Comparison of ENCODE assay signal across 20 cellular contexts in genomic region chr1:14687147-14687546, GRCh38.
A peak's percentile ranks its signal among the peaks of the same experiment; 100 is the strongest.
DNase-seq lines count a peak whose midpoint lies in the region; ATAC-seq and TF ChIP-seq lines count a peak whose summit lies in the region.
"Had no signal": no experiment of that assay in that cellular context is flagged by ENCODE, and none has a peak within 500 bp of the region (broad histone marks: within the 10 kb centered on the region; RNA-seq: fewer than 3 reads in every experiment).

No MANE protein-coding gene starts in this region.

- H2AFZ ChIP-seq in neural progenitor cell (replicated peaks): no peak overlapping the region

- H3K4me3 Mint-ChIP-seq in activated naive CD4-positive, alpha-beta T cell treated with anti-CD3 and anti-CD28 coated beads, Interleukin-2, amount 50 U/mL, for 24 hours: no peak overlapping the region
- H3K4me3 Mint-ChIP-seq in activated naive CD4-positive, alpha-beta T cell treated with anti-CD3 and anti-CD28 coated beads for 36 hours: no peak overlapping the region
- no peak overlapping the region for H3K4me3 Mint-ChIP-seq in endodermal cell
- no peak overlapping the region for H3K4me3 Mint-ChIP-seq in neural progenitor cell
- H3K4me3 Mint-ChIP-seq: B cell; CD4-positive, alpha-beta T cell; CD8-positive, alpha-beta T cell had no signal

- peaks cover 27% of the 10 kb centered on the region for H3K79me2 ChIP-seq in neural progenitor cell (ENCODE audit: low read depth)

- TF ChIP-seq CTCF in endodermal cell (conservative IDR thresholded peaks at IDR 0.05) (no peak), neural progenitor cell (IDR thresholded peaks at IDR 0.05) (no peak), uterus (IDR thresholded peaks at IDR 0.05) (no peak)

- peaks cover 9% of the 10 kb centered on the region for H3K27me3 Mint-ChIP-seq in activated naive CD4-positive, alpha-beta T cell treated with anti-CD3 and anti-CD28 coated beads, Interleukin-2, amount 50 U/mL, for 24 hours
- peaks cover 3% of the 10 kb centered on the region for H3K27me3 Mint-ChIP-seq in activated naive CD4-positive, alpha-beta T cell treated with anti-CD3 and anti-CD28 coated beads for 36 hours (ENCODE audit: low read depth)
- H3K27me3 Mint-ChIP-seq in endodermal cell (ENCODE audit: insufficient read depth) (no peaks in the 10 kb centered on the region), neural progenitor cell (ENCODE audit: insufficient read depth, low read depth) (peaks cover 2% of the 10 kb centered on the region)

- H3K27me3 ChIP-seq in ectodermal cell (ENCODE audit: control insufficient read depth, insufficient read depth, low read length, poor library complexity, severe bottlenecking): no peaks in the 10 kb centered on the region
- no peaks in the 10 kb centered on the region for H3K27me3 ChIP-seq in endodermal cell (ENCODE audit: control insufficient read depth, insufficient read depth, low read length, poor library complexity, severe bottlenecking)
- no peaks in the 10 kb centered on the region for H3K27me3 ChIP-seq in neural progenitor cell
- no peaks in the 10 kb centered on the region for H3K27me3 ChIP-seq in uterus
- H3K27me3 ChIP-seq: BLaER1 treated with 17β-estradiol and CSF1 and Interleukin-3, amounts not matched to agents 10 nM and 100 nM had no signal

- H3K4me1 ChIP-seq in ectodermal cell (ENCODE audit: control insufficient read depth, insufficient read depth, low read length) (peaks cover 21% of the 10 kb centered on the region), endodermal cell (ENCODE audit: control insufficient read depth, insufficient read depth, low read length) (peaks cover 25% of the 10 kb centered on the region), neural progenitor cell (peaks cover 39% of the 10 kb centered on the region), uterus (no peaks in the 10 kb centered on the region)
- H3K4me1 ChIP-seq: A549; BLaER1 treated with 17β-estradiol and CSF1 and Interleukin-3, amounts not matched to agents 10 nM and 100 nM; Caco-2 had no signal

- intact Hi-C loops in activated naive CD4-positive, alpha-beta T cell treated with anti-CD3 and anti-CD28 coated beads for 36 hours (cut with micrococcal nuclease): no loop called here
- intact Hi-C loops in uterus (cut with DNase I; ENCODE audit: low total_unique reads): no loop called here

- H3K36me3 Mint-ChIP-seq in activated naive CD4-positive, alpha-beta T cell treated with anti-CD3 and anti-CD28 coated beads, Interleukin-2, amount 50 U/mL, for 24 hours: no peaks in the 10 kb centered on the region
- H3K36me3 Mint-ChIP-seq in activated naive CD4-positive, alpha-beta T cell treated with anti-CD3 and anti-CD28 coated beads for 36 hours (ENCODE audit: low read depth): no peaks in the 10 kb centered on the region
- H3K36me3 Mint-ChIP-seq in endodermal cell (ENCODE audit: low read depth) (no peaks in the 10 kb centered on the region), neural progenitor cell (peaks cover 9% of the 10 kb centered on the region)
- H3K36me3 Mint-ChIP-seq: CD8-positive, alpha-beta T cell had no signal

- no peak overlapping the region for H3K9ac ChIP-seq in endodermal cell (ENCODE audit: extremely low read depth, low read length, poor library complexity, severe bottlenecking)
- H3K9ac ChIP-seq in neural progenitor cell: no peak overlapping the region
- H3K9ac ChIP-seq: BLaER1 treated with 17β-estradiol and CSF1 and Interleukin-3, amounts not matched to agents 10 nM and 100 nM had no signal

- H3K9me3 ChIP-seq in ectodermal cell (ENCODE audit: control insufficient read depth, low read length) (no peaks in the 10 kb centered on the region), endodermal cell (ENCODE audit: control insufficient read depth, low read length) (peaks cover 19% of the 10 kb centered on the region), neural progenitor cell (ENCODE audit: low read depth) (no peaks in the 10 kb centered on the region), uterus (no peaks in the 10 kb centered on the region)
- H3K9me3 ChIP-seq: A549, Caco-2 had no signal

- 88 to 96% methylated on average over 4 of the region's 4 CpGs for WGBS in ectodermal cell, 2 experiments
- 88 to 100% methylated on average over 3 to 4 of the region's 4 CpGs for WGBS in endodermal cell (ENCODE audit: insufficient coverage in 1 of 2, insufficient read length in 1 of 2), 2 experiments

- DNase-seq in activated naive CD4-positive, alpha-beta T cell treated with anti-CD3 and anti-CD28 coated beads for 36 hours: no peak
- DNase-seq in endodermal cell: no peak
- no peak for DNase-seq in neural progenitor cell (ENCODE audit: low spot score)
- no peak for DNase-seq in cerebellar cortex (ENCODE audit: low spot score)
- no peak for DNase-seq in uterus
- DNase-seq: AML-193; Caco-2; Calu3; CD4-positive, alpha-beta T cell; CD8-positive, alpha-beta T cell; DMS79 treated with DMSO at 0.1 percent for 48 hours; GF-D8 had no signal

- ATAC-seq in GM19452 (IDR thresholded peaks at IDR 0.05; ENCODE audit: unreplicated experiment): no peak
- ATAC-seq: A549; CD8-positive, alpha-beta T cell had no signal

- no peaks in the 10 kb centered on the region for H3K4me1 Mint-ChIP-seq in activated naive CD4-positive, alpha-beta T cell treated with anti-CD3 and anti-CD28 coated beads, Interleukin-2, amount 50 U/mL, for 24 hours
- H3K4me1 Mint-ChIP-seq in activated naive CD4-positive, alpha-beta T cell treated with anti-CD3 and anti-CD28 coated beads for 36 hours (ENCODE audit: low read depth): no peaks in the 10 kb centered on the region
- H3K4me1 Mint-ChIP-seq in endodermal cell (peaks cover 57% of the 10 kb centered on the region), neural progenitor cell (peaks cover 49% of the 10 kb centered on the region)
- H3K4me1 Mint-ChIP-seq: B cell had no signal

- no peak for TF ChIP-seq POLR2A in uterus (IDR thresholded peaks at IDR 0.05)

- H3K36me3 ChIP-seq in ectodermal cell (ENCODE audit: control insufficient read depth, insufficient read depth, low read length) (no peaks in the 10 kb centered on the region), endodermal cell (ENCODE audit: control insufficient read depth, insufficient read depth, low read length) (no peaks in the 10 kb centered on the region), neural progenitor cell (no peaks in the 10 kb centered on the region), uterus (no peaks in the 10 kb centered on the region)
- H3K36me3 ChIP-seq: BLaER1 treated with 17β-estradiol and CSF1 and Interleukin-3, amounts not matched to agents 10 nM and 100 nM had no signal

- H3K4me3 ChIP-seq in ectodermal cell (ENCODE audit: insufficient read depth, low read depth, low read length) (no peak overlapping the region), endodermal cell (ENCODE audit: low read length) (no peak overlapping the region), neural progenitor cell (no peak overlapping the region), uterus (no peak overlapping the region)
- H3K4me3 ChIP-seq: A549; BLaER1 treated with 17β-estradiol and CSF1 and Interleukin-3, amounts not matched to agents 10 nM and 100 nM had no signal

- peak overlapping the region; percentile 48 for H3K27ac Mint-ChIP-seq in activated naive CD4-positive, alpha-beta T cell treated with anti-CD3 and anti-CD28 coated beads, Interleukin-2, amount 50 U/mL, for 24 hours
- H3K27ac Mint-ChIP-seq in activated naive CD4-positive, alpha-beta T cell treated with anti-CD3 and anti-CD28 coated beads for 36 hours: no peak overlapping the region
- H3K27ac Mint-ChIP-seq in endodermal cell: peak overlapping the region; percentile 23
- peak overlapping the region; percentile 17 for H3K27ac Mint-ChIP-seq in neural progenitor cell
- H3K27ac Mint-ChIP-seq: B cell; CD4-positive, alpha-beta T cell; CD8-positive, alpha-beta T cell had no signal

- H3K4me2 ChIP-seq in neural progenitor cell: peak overlapping the region; percentile 50
- H3K4me2 ChIP-seq: A549; BLaER1 treated with 17β-estradiol and CSF1 and Interleukin-3, amounts not matched to agents 10 nM and 100 nM had no signal

- CTCF ChIA-PET in activated naive CD4-positive, alpha-beta T cell treated with anti-CD3 and anti-CD28 coated beads for 36 hours (lab: Charles Lee): no interaction called here

- H4K20me1 ChIP-seq in neural progenitor cell (ENCODE audit: low read depth): peaks cover 4% of the 10 kb centered on the region
- H4K20me1 ChIP-seq: BLaER1 treated with 17β-estradiol and CSF1 and Interleukin-3, amounts not matched to agents 10 nM and 100 nM had no signal

- H3K27ac ChIP-seq in ectodermal cell (ENCODE audit: insufficient read depth, low read depth, low read length, poor library complexity, severe bottlenecking) (peak overlapping the region; percentile 52), endodermal cell (ENCODE audit: low read depth, low read length) (no peak overlapping the region), neural progenitor cell (no peak overlapping the region), uterus (no peak overlapping the region)
- H3K27ac ChIP-seq: 22Rv1; A549; BLaER1 treated with 17β-estradiol and CSF1 and Interleukin-3, amounts not matched to agents 10 nM and 100 nM; C4-2B had no signal

- peaks cover 14% of the 10 kb centered on the region for H3F3A ChIP-seq in neural progenitor cell (ENCODE audit: low read depth)

- H3K9me3 Mint-ChIP-seq in activated naive CD4-positive, alpha-beta T cell treated with anti-CD3 and anti-CD28 coated beads, Interleukin-2, amount 50 U/mL, for 24 hours: no peaks in the 10 kb centered on the region
- peaks cover 11% of the 10 kb centered on the region for H3K9me3 Mint-ChIP-seq in activated naive CD4-positive, alpha-beta T cell treated with anti-CD3 and anti-CD28 coated beads for 36 hours
- H3K9me3 Mint-ChIP-seq in endodermal cell (peaks cover 11% of the 10 kb centered on the region), neural progenitor cell (peaks cover 20% of the 10 kb centered on the region)
